ENCODE assay signal across 12 cellular contexts in genomic region chr11:83002047-83002446, GRCh38.
DNase-seq lines count a peak whose midpoint lies in the region; ATAC-seq and TF ChIP-seq lines count a peak whose summit lies in the region.
"Had no signal": no experiment of that assay in that cellular context is flagged by ENCODE, and none has a peak within 500 bp of the region (broad histone marks: within the 10 kb centered on the region; RNA-seq: fewer than 3 reads in every experiment).

No MANE protein-coding gene starts in this region.

- DNase-seq in ELF-1 (ENCODE audit: low read depth, low spot score) = peak; percentile 71
- DNase-seq in activated B cell treated with CpG ODN at 0.5 μM for 24 hours = no peak
- peak; percentile 69 for DNase-seq in choroid plexus epithelial cell (ENCODE audit: low read depth)
- no peak for DNase-seq in neural progenitor cell (ENCODE audit: low spot score)
- no peak for DNase-seq in colonic mucosa
- DNase-seq in AG08396 (ENCODE audit: low spot score) = no peak
- no peak for DNase-seq in LoVo (ENCODE audit: low spot score)
- no peak for DNase-seq in HuH-7.5 (ENCODE audit: low spot score)
- DNase-seq: NCI-H1694, testis had no signal

- no peaks in the 10 kb centered on the region for H3K27me3 Mint-ChIP-seq in activated B cell treated with CpG ODN at 0.5 μM for 24 hours
- peaks cover 3% of the 10 kb centered on the region for H3K27me3 Mint-ChIP-seq in neural progenitor cell (ENCODE audit: insufficient read depth, low read depth)

- H3K79me2 ChIP-seq in neural progenitor cell (ENCODE audit: low read depth) = no peaks in the 10 kb centered on the region

- peak overlapping the region; percentile 7 for H3K27ac Mint-ChIP-seq in activated B cell treated with CpG ODN at 0.5 μM for 24 hours
- peak overlapping the region; percentile 43 for H3K27ac Mint-ChIP-seq in neural progenitor cell
- H3K27ac Mint-ChIP-seq: nephron; T-helper 2 cell treated with Interferon-gamma antibody and Interleukin-4, amounts not matched to agents 5 μg/mL and 100 μg/mL, for 36 hours had no signal

- no peaks in the 10 kb centered on the region for H3K9me3 ChIP-seq in neural progenitor cell (ENCODE audit: low read depth)
- no peaks in the 10 kb centered on the region for H3K9me3 ChIP-seq in colonic mucosa
- H3K9me3 ChIP-seq: testis had no signal

- no peak for ATAC-seq in activated B cell treated with CpG ODN at 0.5 μM for 24 hours (ENCODE audit: low read depth)

- TF ChIP-seq CTCF in activated B cell treated with CpG ODN at 0.5 μM for 24 hours (IDR thresholded peaks at IDR 0.05) (no peak), choroid plexus epithelial cell (conservative IDR thresholded peaks at IDR 0.05; ENCODE audit: low read depth, low read length) (no peak), neural progenitor cell (IDR thresholded peaks at IDR 0.05) (no peak), colonic mucosa (IDR thresholded peaks at IDR 0.05) (no peak)

- no peak overlapping the region for H3K4me2 ChIP-seq in neural progenitor cell

- H3K36me3 ChIP-seq in neural progenitor cell = no peaks in the 10 kb centered on the region
- no peaks in the 10 kb centered on the region for H3K36me3 ChIP-seq in colonic mucosa

- H3K9ac ChIP-seq in neural progenitor cell = no peak overlapping the region
- no peak overlapping the region for H3K9ac ChIP-seq in colonic mucosa (ENCODE audit: low read depth in 2 of 2, low read length in 2 of 2)

- H3K4me3 ChIP-seq in choroid plexus epithelial cell (ENCODE audit: low read depth, low read length) (no peak overlapping the region), neural progenitor cell (no peak overlapping the region), colonic mucosa (no peak overlapping the region)
- H3K4me3 ChIP-seq: testis had no signal

- POLR2A ChIA-PET in activated B cell treated with CpG ODN at 0.5 μM for 24 hours (lab: Charles Lee) = no interaction called here

- intact Hi-C loops in activated B cell treated with CpG ODN at 0.5 μM for 24 hours (cut with micrococcal nuclease) (no loop called here), colonic mucosa (cut with DNase I) (no loop called here)

- peaks cover 79% of the 10 kb centered on the region for H3K4me1 Mint-ChIP-seq in activated B cell treated with CpG ODN at 0.5 μM for 24 hours
- H3K4me1 Mint-ChIP-seq in neural progenitor cell = peaks cover 22% of the 10 kb centered on the region

- peaks cover 3% of the 10 kb centered on the region for H3F3A ChIP-seq in neural progenitor cell (ENCODE audit: low read depth)

- H3K27me3 ChIP-seq in neural progenitor cell = no peaks in the 10 kb centered on the region
- H3K27me3 ChIP-seq in colonic mucosa = no peaks in the 10 kb centered on the region
- H3K27me3 ChIP-seq: testis had no signal

- H3K36me3 Mint-ChIP-seq in activated B cell treated with CpG ODN at 0.5 μM for 24 hours (ENCODE audit: low read depth) (peaks cover 49% of the 10 kb centered on the region), neural progenitor cell (peaks cover 2% of the 10 kb centered on the region)

- H4K20me1 ChIP-seq in neural progenitor cell (ENCODE audit: low read depth) = no peaks in the 10 kb centered on the region

- no peaks in the 10 kb centered on the region for H3K9me3 Mint-ChIP-seq in activated B cell treated with CpG ODN at 0.5 μM for 24 hours
- peaks cover 2% of the 10 kb centered on the region for H3K9me3 Mint-ChIP-seq in neural progenitor cell
- H3K9me3 Mint-ChIP-seq: nephron; T-helper 2 cell treated with Interferon-gamma antibody and Interleukin-4, amounts not matched to agents 5 μg/mL and 100 μg/mL, for 36 hours had no signal

- CTCF ChIA-PET in activated B cell treated with CpG ODN at 0.5 μM for 24 hours (lab: Charles Lee) = no interaction called here

- H3K27ac ChIP-seq in neural progenitor cell (no peak overlapping the region), colonic mucosa (no peak overlapping the region)
- H3K27ac ChIP-seq: testis had no signal

- H3K4me1 ChIP-seq in neural progenitor cell (no peaks in the 10 kb centered on the region), colonic mucosa (no peaks in the 10 kb centered on the region)

- H3K4me3 Mint-ChIP-seq in activated B cell treated with CpG ODN at 0.5 μM for 24 hours = no peak overlapping the region
- no peak overlapping the region for H3K4me3 Mint-ChIP-seq in neural progenitor cell
- H3K4me3 Mint-ChIP-seq: nephron; T-helper 2 cell treated with Interferon-gamma antibody and Interleukin-4, amounts not matched to agents 5 μg/mL and 100 μg/mL, for 36 hours had no signal

- H2AFZ ChIP-seq in neural progenitor cell (replicated peaks) = no peak overlapping the region

Comparison
In these comparisons a context has a peak if more than half of its experiments do, and no peak if none do; other contexts are left out.
1. DNase-seq: peak in ELF-1 (single experiment) and choroid plexus epithelial cell (single experiment); none in activated B cell treated with CpG ODN at 0.5 μM for 24 hours (single experiment), neural progenitor cell (single experiment), colonic mucosa (single experiment), AG08396 (single experiment), LoVo (single experiment) and HuH-7.5 (single experiment).